Comparison of ENCODE assay signal across 19 cellular contexts in genomic region chr5:39498247-39498952, GRCh38.
A peak's percentile ranks its signal among the peaks of the same experiment; 100 is the strongest.
DNase-seq lines count a peak whose midpoint lies in the region; ATAC-seq, FAIRE-seq and TF ChIP-seq lines count a peak whose summit lies in the region.
"Had no signal": no experiment of that assay in that cellular context is flagged by ENCODE, and none has a peak within 500 bp of the region (broad histone marks: within the 10 kb centered on the region; RNA-seq: fewer than 3 reads in every experiment).

No MANE protein-coding gene starts in this region.

- in situ Hi-C loops in GM23248 (cut with MboI), result no loop called here

- no peaks in the 10 kb centered on the region for H3K36me3 Mint-ChIP-seq in astrocyte (ENCODE audit: low read depth, unreplicated experiment)
- H3K36me3 Mint-ChIP-seq in activated naive CD4-positive, alpha-beta T cell treated with anti-CD3 and anti-CD28 coated beads, Interleukin-2, amount 10 ng/mL, durations not matched to agents 7 days and 5 days, result no peaks in the 10 kb centered on the region
- H3K36me3 Mint-ChIP-seq: naive thymus-derived CD8-positive, alpha-beta T cell had no signal

- H3K4me3 Mint-ChIP-seq in astrocyte (ENCODE audit: unreplicated experiment), result no peak overlapping the region
- H3K4me3 Mint-ChIP-seq in activated naive CD4-positive, alpha-beta T cell treated with anti-CD3 and anti-CD28 coated beads, Interleukin-2, amount 10 ng/mL, durations not matched to agents 7 days and 5 days, result no peak overlapping the region
- H3K4me3 Mint-ChIP-seq: central memory CD8-positive, alpha-beta T cell; naive thymus-derived CD8-positive, alpha-beta T cell had no signal

- H3K27ac ChIP-seq in GM23248 (no peak overlapping the region), astrocyte (ENCODE audit: low read depth, low read length) (no peak overlapping the region), hepatocyte (no peak overlapping the region)
- H3K27ac ChIP-seq: left lung, WERI-Rb-1 had no signal

- H3K4me3 ChIP-seq in GM23248, result no peak overlapping the region
- H3K4me3 ChIP-seq in astrocyte (ENCODE audit: insufficient read depth, low read depth, low read length), result no peak overlapping the region
- no peak overlapping the region for H3K4me3 ChIP-seq in hepatocyte
- H3K4me3 ChIP-seq: GM12878, left lung had no signal

- H2AFZ ChIP-seq in GM23248, result no peak overlapping the region
- H2AFZ ChIP-seq in astrocyte (ENCODE audit: low read depth, low read length), result no peak overlapping the region
- H2AFZ ChIP-seq in hepatocyte, result no peak overlapping the region

- TF ChIP-seq CTCF in astrocyte (IDR thresholded peaks at IDR 0.05; ENCODE audit: insufficient read depth, low read depth, low read length) (no peak), hepatocyte (IDR thresholded peaks at IDR 0.05; ENCODE audit: poor library complexity) (no peak)

- peaks cover 31% of the 10 kb centered on the region for H3K4me1 Mint-ChIP-seq in astrocyte (ENCODE audit: low read depth, unreplicated experiment)
- H3K4me1 Mint-ChIP-seq in activated naive CD4-positive, alpha-beta T cell treated with anti-CD3 and anti-CD28 coated beads, Interleukin-2, amount 10 ng/mL, durations not matched to agents 7 days and 5 days, result no peaks in the 10 kb centered on the region
- H3K4me1 Mint-ChIP-seq: central memory CD8-positive, alpha-beta T cell; naive thymus-derived CD8-positive, alpha-beta T cell had no signal

- H3K79me2 ChIP-seq in GM23248 (ENCODE audit: insufficient read depth) (0 out of 2 replicates have a peak, but pooled peaks cover 4% of the 10 kb centered on the region), astrocyte (ENCODE audit: insufficient read depth, low read length) (no peaks in the 10 kb centered on the region), hepatocyte (no peaks in the 10 kb centered on the region)

- no peaks in the 10 kb centered on the region for H3K27me3 ChIP-seq in GM23248 (replicated peaks; ENCODE audit: insufficient read depth)
- no peaks in the 10 kb centered on the region for H3K27me3 ChIP-seq in astrocyte (ENCODE audit: insufficient read depth, low read length)
- no peaks in the 10 kb centered on the region for H3K27me3 ChIP-seq in hepatocyte
- H3K27me3 ChIP-seq: left lung had no signal

- peaks cover 35% of the 10 kb centered on the region for H3F3A ChIP-seq in GM23248 (ENCODE audit: insufficient read depth)

- no peak overlapping the region for H3K4me2 ChIP-seq in GM23248 (ENCODE audit: unreplicated experiment)
- peak overlapping the region; percentile 15 for H3K4me2 ChIP-seq in astrocyte (ENCODE audit: low read length)
- peak overlapping the region; percentile 17 for H3K4me2 ChIP-seq in hepatocyte

- H3K9me3 Mint-ChIP-seq in astrocyte (ENCODE audit: unreplicated experiment), result no peaks in the 10 kb centered on the region
- H3K9me3 Mint-ChIP-seq in activated naive CD4-positive, alpha-beta T cell treated with anti-CD3 and anti-CD28 coated beads, Interleukin-2, amount 10 ng/mL, durations not matched to agents 7 days and 5 days, result no peaks in the 10 kb centered on the region
- H3K9me3 Mint-ChIP-seq: central memory CD8-positive, alpha-beta T cell; naive thymus-derived CD8-positive, alpha-beta T cell had no signal

- ATAC-seq in HG03442 (IDR thresholded peaks at IDR 0.05; ENCODE audit: unreplicated experiment) (no peak), HG02610 (IDR thresholded peaks at IDR 0.05; ENCODE audit: unreplicated experiment) (no peak)
- ATAC-seq: GM12878; left lung; naive thymus-derived CD8-positive, alpha-beta T cell had no signal

- 48 to 54% methylated on average over 4 of the region's 4 CpGs for WGBS in GM23248 (ENCODE audit: low coverage in 1 of 2, low lambda C conversion rate in 2 of 2, missing lambda C conversion rate in 2 of 2), 2 experiments
- 57% methylated on average over 4 of the region's 4 CpGs for whole genome bisulfite sequencing in hepatocyte (ENCODE audit: low lambda C conversion rate, missing lambda C conversion rate)

- H3K27me3 Mint-ChIP-seq in astrocyte (ENCODE audit: low read depth, unreplicated experiment), result no peaks in the 10 kb centered on the region
- peaks cover 7% of the 10 kb centered on the region for H3K27me3 Mint-ChIP-seq in activated naive CD4-positive, alpha-beta T cell treated with anti-CD3 and anti-CD28 coated beads, Interleukin-2, amount 10 ng/mL, durations not matched to agents 7 days and 5 days

- CTCF ChIA-PET in activated naive CD4-positive, alpha-beta T cell treated with anti-CD3 and anti-CD28 coated beads, Interleukin-2, amount 10 ng/mL, durations not matched to agents 7 days and 5 days (lab: Charles Lee), result interaction anchor here (1.0 kb wide), 1 partner anchor 49 kb away, joined by 4 read pairs; no protein-coding TSS in a partner anchor

- peak; percentile 77 for FAIRE-seq in astrocyte (lab: Jason Lieb, UNC)
- FAIRE-seq: GM12878 had no signal

- no peaks in the 10 kb centered on the region for H4K20me1 ChIP-seq in GM23248 (ENCODE audit: insufficient read depth)
- H4K20me1 ChIP-seq in astrocyte (ENCODE audit: insufficient read depth, low read length), result no peaks in the 10 kb centered on the region
- H4K20me1 ChIP-seq in hepatocyte (ENCODE audit: insufficient read depth, poor library complexity, severe bottlenecking), result no peaks in the 10 kb centered on the region

- H3K4me1 ChIP-seq in GM23248 (ENCODE audit: insufficient read depth) (peaks cover 60% of the 10 kb centered on the region), astrocyte (ENCODE audit: insufficient read depth, low read length) (peaks cover 23% of the 10 kb centered on the region), hepatocyte (ENCODE audit: insufficient read depth) (peaks cover 4% of the 10 kb centered on the region)

- H3K36me3 ChIP-seq in GM23248 (ENCODE audit: low read depth) (no peaks in the 10 kb centered on the region), astrocyte (ENCODE audit: insufficient read depth, low read length) (no peaks in the 10 kb centered on the region), hepatocyte (replicated peaks; ENCODE audit: insufficient read depth, low read depth) (no peaks in the 10 kb centered on the region)
- H3K36me3 ChIP-seq: left lung, WERI-Rb-1 had no signal

- H3K27ac Mint-ChIP-seq in astrocyte (ENCODE audit: unreplicated experiment), result no peak overlapping the region
- no peak overlapping the region for H3K27ac Mint-ChIP-seq in activated naive CD4-positive, alpha-beta T cell treated with anti-CD3 and anti-CD28 coated beads, Interleukin-2, amount 10 ng/mL, durations not matched to agents 7 days and 5 days
- H3K27ac Mint-ChIP-seq: naive thymus-derived CD8-positive, alpha-beta T cell had no signal

- H3K9me2 ChIP-seq in GM23248 (ENCODE audit: insufficient read depth) (no peaks in the 10 kb centered on the region), hepatocyte (replicated peaks; ENCODE audit: insufficient read depth) (no peaks in the 10 kb centered on the region)

- no peak overlapping the region for H3K9ac ChIP-seq in GM23248
- no peak overlapping the region for H3K9ac ChIP-seq in astrocyte (ENCODE audit: low read length)

- H3K9me3 ChIP-seq in GM23248 (ENCODE audit: low read depth) (no peaks in the 10 kb centered on the region), astrocyte (ENCODE audit: insufficient read depth, low read depth, low read length) (no peaks in the 10 kb centered on the region), hepatocyte (ENCODE audit: low read depth) (no peaks in the 10 kb centered on the region)
- H3K9me3 ChIP-seq: left lung had no signal

- DNase-seq in GM23248 (peak; percentile 38), NCI-H446 treated with DMSO at 0.1 percent for 48 hours (lab: John Stamatoyannopoulos, UW) (peak; percentile 36), astrocyte (ENCODE audit: low read depth) (peak; percentile 80), hepatocyte (ENCODE audit: low spot score) (peak; percentile 28), DMS114 treated with DMSO at 0.1 percent for 48 hours (lab: John Stamatoyannopoulos, UW; ENCODE audit: unreplicated experiment) (no peak)
- DNase-seq in activated naive CD4-positive, alpha-beta T cell treated with anti-CD3 and anti-CD28 coated beads, Interleukin-2, amount 10 ng/mL, durations not matched to agents 7 days and 5 days, result no peak
- DNase-seq: hippocampal formation; left lung; naive thymus-derived CD8-positive, alpha-beta T cell; NCI-H1436; NCI-H524; retina; SHP77; stimulated activated CD4-positive, alpha-beta T cell treated with anti-CD3 and anti-CD28 coated beads, Interleukin-2, amount 100 ng/mL, for 48 hours; WERI-Rb-1 had no signal

Comparison
In these comparisons a context has a peak if more than half of its experiments do, and no peak if none do; other contexts are left out.
1. DNase-seq: peak in GM23248 (single experiment), NCI-H446 treated with DMSO at 0.1 percent for 48 hours (single experiment), astrocyte (single experiment) and hepatocyte (single experiment); none in DMS114 treated with DMSO at 0.1 percent for 48 hours (single experiment) and activated naive CD4-positive, alpha-beta T cell treated with anti-CD3 and anti-CD28 coated beads, Interleukin-2, amount 10 ng/mL, durations not matched to agents 7 days and 5 days (single experiment).